ENCODE assay signal across 9 cellular contexts in the genomic region with DNA sequence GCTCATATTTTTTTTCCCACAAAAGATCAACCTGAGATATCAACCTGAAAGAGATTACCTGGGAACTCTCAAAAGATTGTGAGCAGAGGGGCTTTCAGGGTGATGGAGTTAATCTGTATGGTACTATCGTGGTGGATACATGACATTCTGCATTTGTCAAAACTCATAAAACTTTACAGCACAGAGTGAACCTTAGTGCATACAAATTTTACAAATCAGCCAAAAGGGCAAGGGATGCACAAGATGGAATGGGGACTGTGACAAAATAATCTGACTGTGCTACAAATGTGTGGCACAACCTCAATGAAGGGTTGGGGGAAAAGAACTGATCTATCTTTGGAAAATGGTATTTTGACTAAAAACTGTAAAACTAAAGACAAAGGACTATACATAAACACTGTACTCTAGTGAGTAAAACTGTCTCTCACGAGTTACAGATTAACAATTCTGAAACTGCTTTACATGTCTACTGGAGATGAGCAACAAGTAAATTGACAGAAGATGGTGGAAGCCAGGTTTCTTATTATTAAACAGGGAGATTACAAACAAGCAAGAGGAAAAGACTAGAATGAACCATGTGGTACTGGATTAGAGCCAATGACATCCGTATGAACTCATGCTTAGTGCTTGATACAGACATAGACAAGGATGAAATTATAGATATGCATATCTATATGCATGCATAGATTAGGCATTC. TPM values are rescaled to one million over a fixed set of nuclear protein-coding genes. Genes with fewer than 3 reads are reported as not detected.
DNase-seq lines count a peak whose midpoint lies in the region; ATAC-seq lines count a peak whose summit lies in the region.
"Had no signal": no experiment of that assay in that cellular context is flagged by ENCODE, and none has a peak within 500 bp of the region (broad histone marks: within the 10 kb centered on the region; RNA-seq: fewer than 3 reads in every experiment).

No MANE protein-coding gene starts in this region.

- DNase-seq in iris pigment epithelial cell (ENCODE audit: low read depth): peak; percentile 54
- DNase-seq in sciatic nerve (ENCODE audit: low spot score): no peak
- DNase-seq in NCI-H345 treated with DMSO at 0.1 percent for 48 hours (lab: John Stamatoyannopoulos, UW; ENCODE audit: unreplicated experiment): no peak
- DNase-seq in D341Med (ENCODE audit: low spot score): no peak
- DNase-seq: activated CD4-positive, alpha-beta T cell treated with anti-CD3 and anti-CD28 coated beads for 48 hours; GDM1 had no signal

- intact Hi-C loops in sciatic nerve (cut with DNase I): no loop called here

- ATAC-seq in GM18907 (IDR thresholded peaks at IDR 0.05; ENCODE audit: unreplicated experiment) (peak; percentile 96), GM21723 (IDR thresholded peaks at IDR 0.05; ENCODE audit: unreplicated experiment) (peak; percentile 88), HG03442 (IDR thresholded peaks at IDR 0.05; ENCODE audit: unreplicated experiment) (peak; percentile 96), sciatic nerve (no peak)

RNA-seq across cellular contexts. Expression of gene RLN1, which starts 24.8 kb away (rescaled TPM):
- total RNA-seq in sciatic nerve: not detected

RNA-seq across cellular contexts. Expression of gene RLN2, which starts 59.9 kb away (rescaled TPM):
- total RNA-seq in sciatic nerve: not detected
